1 cellular context compared by ENCODE assay signal in the genomic region with DNA sequence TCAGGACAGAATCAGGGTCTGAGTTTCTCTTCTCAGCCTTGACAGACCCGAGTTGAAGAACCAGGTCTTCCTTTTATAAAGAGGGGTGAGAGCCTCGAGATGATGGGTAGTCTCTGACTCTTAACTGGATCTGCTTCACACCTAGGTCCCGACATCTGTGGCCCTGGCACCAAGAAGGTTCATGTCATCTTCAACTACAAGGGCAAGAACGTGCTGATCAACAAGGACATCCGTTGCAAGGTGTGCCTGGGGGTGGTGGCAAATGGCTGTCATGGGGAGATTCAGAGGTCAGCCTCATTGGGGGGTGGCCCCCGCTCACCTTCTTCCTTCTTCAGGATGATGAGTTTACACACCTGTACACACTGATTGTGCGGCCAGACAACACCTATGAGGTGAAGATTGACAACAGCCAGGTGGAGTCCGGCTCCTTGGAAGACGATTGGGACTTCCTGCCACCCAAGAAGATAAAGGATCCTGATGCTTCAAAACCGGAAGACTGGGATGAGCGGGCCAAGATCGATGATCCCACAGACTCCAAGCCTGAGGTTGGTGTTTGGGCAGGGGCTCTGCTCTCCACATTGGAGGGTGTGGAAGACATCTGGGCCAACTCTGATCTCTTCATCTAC.
TF ChIP-seq lines count a peak whose summit lies in the region.

No MANE protein-coding gene starts in this region.

TF ChIP-seq in endothelial cell of umbilical vein, 7 proteins besides CTCF, POLR2A, EP300 and RAD21:
- TF ChIP-seq MYC (IDR thresholded peaks at IDR 0.05; ENCODE audit: low read depth, low read length): no peak
- peak; percentile 8 for TF ChIP-seq POLR2AphosphoS5 (IDR thresholded peaks at IDR 0.05; ENCODE audit: insufficient read depth, low read depth, low read length)
TF ChIP-seq in endothelial cell of umbilical vein: peak in this region for 1.
